ENCODE assay signal across 7 cellular contexts in the genomic region with DNA sequence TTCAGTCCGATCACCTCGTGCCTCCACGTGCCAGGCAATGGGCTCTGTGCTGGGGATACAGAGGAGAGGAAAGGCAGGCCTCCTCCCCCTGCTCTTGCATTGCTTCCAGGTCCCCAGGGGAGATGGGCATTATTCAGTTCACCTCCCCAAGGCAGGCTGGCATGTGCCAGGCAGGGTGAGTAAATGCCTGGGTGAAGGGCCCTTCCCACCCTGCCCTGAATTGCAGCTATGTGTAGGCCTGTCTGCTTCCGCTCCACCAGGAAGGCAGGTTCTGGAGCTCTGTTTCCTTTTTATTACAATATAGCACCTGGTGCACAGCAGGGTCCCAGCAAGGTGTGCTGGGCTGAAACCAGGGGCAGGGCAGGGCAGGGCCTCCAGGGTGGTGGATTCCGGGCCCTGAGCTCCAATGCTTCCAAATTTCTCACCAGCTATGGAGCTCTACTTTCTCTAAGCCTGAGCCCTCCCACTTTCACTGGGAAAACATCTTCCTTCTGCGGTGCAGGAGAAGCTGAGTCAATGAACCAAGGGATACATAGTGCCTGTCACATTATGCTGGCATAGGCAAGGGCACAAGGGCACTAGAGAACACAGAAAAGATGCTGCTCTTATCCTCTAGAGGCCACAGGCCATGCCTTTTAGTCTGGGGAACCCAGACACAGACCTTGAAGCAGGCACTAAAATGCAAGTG. TPM values are rescaled to one million over a fixed set of nuclear protein-coding genes. Genes with fewer than 3 reads are reported as not detected.
DNase-seq lines count a peak whose midpoint lies in the region; ATAC-seq and TF ChIP-seq lines count a peak whose summit lies in the region.

No MANE protein-coding gene starts in this region.

- H3K27me3 ChIP-seq in HUES6 (ENCODE audit: control insufficient read depth, insufficient read depth, low read length) (no peaks in the 10 kb centered on the region), SJSA1 (replicated peaks) (no peaks in the 10 kb centered on the region), subcutaneous abdominal adipose tissue (ENCODE audit: control insufficient read depth in 5 of 5, insufficient read depth in 4 of 5, low read length in 5 of 5) (no peaks in the 10 kb centered on the region)

- H3K4me1 ChIP-seq in HUES6 (ENCODE audit: control insufficient read depth, insufficient read depth, low read length): peaks cover 69% of the 10 kb centered on the region
- peaks cover 48% of the 10 kb centered on the region for H3K4me1 ChIP-seq in SJSA1 (replicated peaks)
- peaks cover 29 to 78% (median 53%) of the 10 kb centered on the region in 5 donors for H3K4me1 ChIP-seq in subcutaneous abdominal adipose tissue (ENCODE audit: control insufficient read depth in 5 of 5, insufficient read depth in 5 of 5, low read length in 5 of 5)

- H3K9me3 ChIP-seq in HUES6 (ENCODE audit: control insufficient read depth, insufficient read depth, low read depth, low read length): no peaks in the 10 kb centered on the region
- no peaks in the 10 kb centered on the region for H3K9me3 ChIP-seq in SJSA1 (replicated peaks)
- no peaks in the 10 kb centered on the region for H3K9me3 ChIP-seq in subcutaneous abdominal adipose tissue (ENCODE audit: control insufficient read depth in 5 of 5, low read length in 5 of 5)

- H3K4me3 ChIP-seq in HUES6 (ENCODE audit: low read depth, low read length) (no peak overlapping the region), SJSA1 (no peak overlapping the region), subcutaneous abdominal adipose tissue (ENCODE audit: low read depth in 1 of 5, low read length in 5 of 5) (no peak overlapping the region)

- H3K36me3 ChIP-seq in HUES6 (ENCODE audit: control insufficient read depth, insufficient read depth, low read length): no peaks in the 10 kb centered on the region
- H3K36me3 ChIP-seq in SJSA1: peaks cover 7% of the 10 kb centered on the region
- peaks cover 0 to 11% (median 0%) of the 10 kb centered on the region in 5 donors for H3K36me3 ChIP-seq in subcutaneous abdominal adipose tissue (ENCODE audit: control insufficient read depth in 5 of 5, insufficient read depth in 5 of 5, low read length in 5 of 5)

- peak overlapping the region; percentile 28 for H3K9ac ChIP-seq in HUES6 (ENCODE audit: low read length)
- peak overlapping the region in 2 of 5 donors; percentile 8 to 28 for H3K9ac ChIP-seq in subcutaneous abdominal adipose tissue (ENCODE audit: low read length in 5 of 5)

- ATAC-seq in HG02885 (IDR thresholded peaks at IDR 0.05; ENCODE audit: poor library complexity, unreplicated experiment): no peak

- no peak for TF ChIP-seq CTCF in GM20000 (IDR thresholded peaks at IDR 0.05; ENCODE audit: extremely low read depth, missing control alignments)

- no peak for DNase-seq in SJSA1 (ENCODE audit: low read depth in 1 of 2, low spot score in 2 of 2)
- peak; percentile 48 for DNase-seq in kidney tubule cell (ENCODE audit: low spot score)
- DNase-seq in GM20000 (ENCODE audit: low spot score): no peak
- DNase-seq in cerebellar cortex (ENCODE audit: low spot score): no peak

- H3K27ac ChIP-seq in HUES6 (ENCODE audit: low read depth, low read length) (no peak overlapping the region), SJSA1 (peak overlapping the region; percentile 91), subcutaneous abdominal adipose tissue (ENCODE audit: low read depth, low read length) (peak overlapping the region; percentile 78)

RNA-seq across cellular contexts. Expression of a gene that starts 42.0 kb away (rescaled TPM):
- total RNA-seq in SJSA1 (2014; rRNA removed; shearing (Covaris generic)): 12.1 and 19.3 TPM in 2 replicates
